In genomic region chr16:24516900-24517669, GRCh38 we compare ENCODE assay signal across 1 cellular context.
TF ChIP-seq lines count a peak whose summit lies in the region.

No MANE protein-coding gene starts in this region.

TF ChIP-seq in HepG2, 621 proteins besides CTCF, POLR2A, EP300 and RAD21 (continued from another document and continues in another):
- TF ChIP-seq ZNF143 (CRISPR knock-in tag; IDR thresholded peaks at IDR 0.05), result no peak
- TF ChIP-seq HMGXB3 (CRISPR knock-in tag; IDR thresholded peaks at IDR 0.05; ENCODE audit: borderline replicate concordance), result no peak
- no peak for TF ChIP-seq ZNF318 (CRISPR knock-in tag; IDR thresholded peaks at IDR 0.05)
- no peak for TF ChIP-seq MAF1 (CRISPR knock-in tag; IDR thresholded peaks at IDR 0.05; ENCODE audit: borderline replicate concordance)
- TF ChIP-seq ZSCAN12 (CRISPR knock-in tag; IDR thresholded peaks at IDR 0.05), result no peak
- no peak for TF ChIP-seq AGO1 (IDR thresholded peaks at IDR 0.05; ENCODE audit: low read depth, low read length, poor library complexity, severe bottlenecking)
- TF ChIP-seq MYC (CRISPR knock-in tag; IDR thresholded peaks at IDR 0.05; ENCODE audit: borderline replicate concordance), result no peak
- TF ChIP-seq TP53 (CRISPR knock-in tag; conservative IDR thresholded peaks at IDR 0.05), result no peak
- no peak for TF ChIP-seq ZNF704 (CRISPR knock-in tag; IDR thresholded peaks at IDR 0.05; ENCODE audit: borderline replicate concordance)
- TF ChIP-seq DMAP1 (CRISPR knock-in tag; IDR thresholded peaks at IDR 0.05), result no peak; the same call in 1 of the 2 replicates
- no peak for TF ChIP-seq ZBTB8A (CRISPR knock-in tag; IDR thresholded peaks at IDR 0.05; ENCODE audit: borderline replicate concordance, low read depth)
- no peak for TF ChIP-seq GPBP1L1 (CRISPR knock-in tag; IDR thresholded peaks at IDR 0.05)
- TF ChIP-seq ZBED4 (CRISPR knock-in tag; IDR thresholded peaks at IDR 0.05; ENCODE audit: borderline replicate concordance), result no peak
- no peak for TF ChIP-seq NR2F1 (CRISPR knock-in tag; IDR thresholded peaks at IDR 0.05)
- no peak for TF ChIP-seq THAP9 (CRISPR knock-in tag; IDR thresholded peaks at IDR 0.05; ENCODE audit: borderline replicate concordance)
- TF ChIP-seq FOXC1 (CRISPR knock-in tag; IDR thresholded peaks at IDR 0.05; ENCODE audit: borderline replicate concordance), result no peak
- no peak for TF ChIP-seq ZNF333 (CRISPR knock-in tag; IDR thresholded peaks at IDR 0.05; ENCODE audit: borderline replicate concordance)
- no peak for TF ChIP-seq CEBPZ (IDR thresholded peaks at IDR 0.05; ENCODE audit: low read length)
- TF ChIP-seq ZBTB26 (CRISPR knock-in tag; IDR thresholded peaks at IDR 0.05; ENCODE audit: borderline replicate concordance), result no peak
- TF ChIP-seq NFIB (CRISPR knock-in tag; IDR thresholded peaks at IDR 0.05; ENCODE audit: borderline replicate concordance), result no peak
- TF ChIP-seq ZNF484 (CRISPR knock-in tag; IDR thresholded peaks at IDR 0.05; ENCODE audit: borderline replicate concordance, low read depth), result no peak
- TF ChIP-seq KLF13 (CRISPR knock-in tag; IDR thresholded peaks at IDR 0.05), result no peak
